ENCODE assay signal across 1 cellular context in genomic region chr4:41644288-41644914, GRCh38.
TF ChIP-seq lines count a peak whose summit lies in the region.

No MANE protein-coding gene starts in this region.

TF ChIP-seq in WTC11, 78 proteins besides CTCF, POLR2A, EP300 and RAD21 (continued from another document):
- TF ChIP-seq E2F4 (CRISPR knock-in tag; IDR thresholded peaks at IDR 0.05; ENCODE audit: borderline replicate concordance, low read depth) (0 out of 2 replicates have a peak, but pooled peaks have one; percentile 26), TP53 (CRISPR knock-in tag; IDR thresholded peaks at IDR 0.05) (peak; percentile 85), CREM (CRISPR knock-in tag; IDR thresholded peaks at IDR 0.05) (peak; percentile 34; the same call in 1 of the 2 replicates), STAT6 (CRISPR knock-in tag; conservative IDR thresholded peaks at IDR 0.05; ENCODE audit: low read depth) (0 out of 2 replicates have a peak, but pooled peaks have one; percentile 43), TEAD1 (CRISPR knock-in tag; IDR thresholded peaks at IDR 0.05) (peak; percentile 87), ZNF138 (CRISPR knock-in tag; conservative IDR thresholded peaks at IDR 0.05) (peak; percentile 94; the same call in 1 of the 2 replicates), ZNF219 (CRISPR knock-in tag; IDR thresholded peaks at IDR 0.05; ENCODE audit: borderline replicate concordance) (peak; percentile 23; the same call in 1 of the 2 replicates), GABPB1 (CRISPR knock-in tag; IDR thresholded peaks at IDR 0.05) (no peak), ZNF423 (CRISPR knock-in tag; IDR thresholded peaks at IDR 0.05) (no peak), HMGA2 (CRISPR knock-in tag; IDR thresholded peaks at IDR 0.05) (no peak), TEAD4 (CRISPR knock-in tag; IDR thresholded peaks at IDR 0.05) (peak; percentile 73), KAT7 (CRISPR knock-in tag; IDR thresholded peaks at IDR 0.05; ENCODE audit: borderline replicate concordance) (no peak), ATF6 (CRISPR knock-in tag; IDR thresholded peaks at IDR 0.05) (no peak), ATF1 (CRISPR knock-in tag; IDR thresholded peaks at IDR 0.05) (no peak), ZNF121 (CRISPR knock-in tag; IDR thresholded peaks at IDR 0.05) (no peak), FOXP4 (CRISPR knock-in tag; IDR thresholded peaks at IDR 0.05) (peak; percentile 92), ZBTB21 (CRISPR knock-in tag; IDR thresholded peaks at IDR 0.05; ENCODE audit: borderline replicate concordance) (peak; percentile 87), TCF7 (CRISPR knock-in tag; IDR thresholded peaks at IDR 0.05; ENCODE audit: low read depth) (0 out of 2 replicates have a peak, but pooled peaks have one; percentile 26), ESRRA (CRISPR knock-in tag; IDR thresholded peaks at IDR 0.05; ENCODE audit: borderline replicate concordance) (peak; percentile 81; the same call in 1 of the 2 replicates), PRDM15 (CRISPR knock-in tag; IDR thresholded peaks at IDR 0.05) (no peak), AR (CRISPR knock-in tag; IDR thresholded peaks at IDR 0.05) (no peak), SMAD3 (CRISPR knock-in tag; IDR thresholded peaks at IDR 0.05; ENCODE audit: borderline replicate concordance) (0 out of 2 replicates have a peak, but pooled peaks have one; percentile 76), MXD4 (CRISPR knock-in tag; IDR thresholded peaks at IDR 0.05; ENCODE audit: borderline replicate concordance) (no peak), CBFB (CRISPR knock-in tag; IDR thresholded peaks at IDR 0.05; ENCODE audit: low read depth) (0 out of 2 replicates have a peak, but pooled peaks have one; percentile 73), ARID4B (CRISPR knock-in tag; IDR thresholded peaks at IDR 0.05; ENCODE audit: borderline replicate concordance) (peak; percentile 83), SP1 (CRISPR knock-in tag; conservative IDR thresholded peaks at IDR 0.05) (peak; percentile 73), MYBL2 (CRISPR knock-in tag; IDR thresholded peaks at IDR 0.05) (peak; percentile 68; the same call in 1 of the 2 replicates), ZNF232 (CRISPR knock-in tag; IDR thresholded peaks at IDR 0.05) (peak; percentile 86)
